Comparison of ENCODE assay signal across 1 cellular context in genomic region chr7:149866817-149867447, GRCh38.
TF ChIP-seq lines count a peak whose summit lies in the region.

No MANE protein-coding gene starts in this region.

TF ChIP-seq in IMR-90, 13 proteins besides CTCF, POLR2A, EP300 and RAD21 (continued from another document):
- TF ChIP-seq ELK1 (IDR thresholded peaks at IDR 0.05; ENCODE audit: borderline replicate concordance, low read depth, low read length), result no peak
- no peak for TF ChIP-seq CEBPB (IDR thresholded peaks at IDR 0.05; ENCODE audit: low read depth, low read length)
- no peak for TF ChIP-seq NFE2L2 (IDR thresholded peaks at IDR 0.05; ENCODE audit: low read depth, low read length)
- no peak for TF ChIP-seq RCOR1 (IDR thresholded peaks at IDR 0.05; ENCODE audit: insufficient replicate concordance, low read length)
- TF ChIP-seq FOS (IDR thresholded peaks at IDR 0.05; ENCODE audit: low read depth, low read length), result no peak
